2 cellular contexts compared by ENCODE assay signal in the genomic region with DNA sequence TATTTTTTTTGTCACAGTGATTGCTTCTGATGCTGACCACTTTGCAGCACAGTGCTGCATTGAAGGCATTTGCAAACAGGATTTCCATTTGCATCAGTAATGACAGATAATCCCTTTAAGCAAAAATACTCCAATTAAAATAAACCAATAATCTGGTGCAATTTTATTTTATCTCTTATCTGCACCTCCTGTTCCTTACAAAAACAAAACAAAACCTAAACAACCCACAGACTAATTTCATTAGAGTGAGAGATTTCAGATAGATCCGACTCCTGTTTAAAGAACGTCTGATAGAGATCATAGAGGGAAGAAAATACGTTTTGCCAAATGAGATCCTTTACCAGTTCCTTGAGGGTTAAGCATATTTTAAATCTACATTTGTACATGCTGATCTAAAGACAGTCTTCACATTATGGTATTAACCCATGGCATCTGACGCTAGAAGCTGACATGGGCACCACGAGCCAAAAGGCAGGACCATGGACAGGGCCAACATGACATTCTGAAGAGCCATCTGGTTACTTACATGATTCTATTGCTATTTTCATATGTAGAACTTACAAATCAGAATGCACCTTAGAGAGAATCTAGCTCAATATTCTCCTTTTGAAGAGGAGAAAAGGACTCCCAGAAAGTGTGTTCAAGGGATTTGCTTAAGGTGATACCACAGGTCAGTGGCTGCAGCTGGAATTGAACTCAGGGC.
TF ChIP-seq lines count a peak whose summit lies in the region.

No MANE protein-coding gene starts in this region.

TF ChIP-seq in IMR-90, 13 proteins besides CTCF, POLR2A, EP300 and RAD21 (continued from another document):
- TF ChIP-seq, protein P1, sequence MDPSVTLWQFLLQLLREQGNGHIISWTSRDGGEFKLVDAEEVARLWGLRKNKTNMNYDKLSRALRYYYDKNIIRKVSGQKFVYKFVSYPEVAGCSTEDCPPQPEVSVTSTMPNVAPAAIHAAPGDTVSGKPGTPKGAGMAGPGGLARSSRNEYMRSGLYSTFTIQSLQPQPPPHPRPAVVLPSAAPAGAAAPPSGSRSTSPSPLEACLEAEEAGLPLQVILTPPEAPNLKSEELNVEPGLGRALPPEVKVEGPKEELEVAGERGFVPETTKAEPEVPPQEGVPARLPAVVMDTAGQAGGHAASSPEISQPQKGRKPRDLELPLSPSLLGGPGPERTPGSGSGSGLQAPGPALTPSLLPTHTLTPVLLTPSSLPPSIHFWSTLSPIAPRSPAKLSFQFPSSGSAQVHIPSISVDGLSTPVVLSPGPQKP (IDR thresholded peaks at IDR 0.05; ENCODE audit: borderline replicate concordance, low read depth, low read length), result no peak
- peak; percentile 39; the same call in 1 of the 2 replicates for TF ChIP-seq MXI1 (IDR thresholded peaks at IDR 0.05; ENCODE audit: borderline replicate concordance, low read depth, low read length)
- TF ChIP-seq RCOR1 (IDR thresholded peaks at IDR 0.05; ENCODE audit: insufficient replicate concordance, low read length), result no peak

TF ChIP-seq in SK-N-SH treated with all-trans-retinoic acid at 6 μM for 48 hours, 23 proteins besides CTCF, POLR2A, EP300 and RAD21 (continued from another document):
- TF ChIP-seq, protein P2, sequence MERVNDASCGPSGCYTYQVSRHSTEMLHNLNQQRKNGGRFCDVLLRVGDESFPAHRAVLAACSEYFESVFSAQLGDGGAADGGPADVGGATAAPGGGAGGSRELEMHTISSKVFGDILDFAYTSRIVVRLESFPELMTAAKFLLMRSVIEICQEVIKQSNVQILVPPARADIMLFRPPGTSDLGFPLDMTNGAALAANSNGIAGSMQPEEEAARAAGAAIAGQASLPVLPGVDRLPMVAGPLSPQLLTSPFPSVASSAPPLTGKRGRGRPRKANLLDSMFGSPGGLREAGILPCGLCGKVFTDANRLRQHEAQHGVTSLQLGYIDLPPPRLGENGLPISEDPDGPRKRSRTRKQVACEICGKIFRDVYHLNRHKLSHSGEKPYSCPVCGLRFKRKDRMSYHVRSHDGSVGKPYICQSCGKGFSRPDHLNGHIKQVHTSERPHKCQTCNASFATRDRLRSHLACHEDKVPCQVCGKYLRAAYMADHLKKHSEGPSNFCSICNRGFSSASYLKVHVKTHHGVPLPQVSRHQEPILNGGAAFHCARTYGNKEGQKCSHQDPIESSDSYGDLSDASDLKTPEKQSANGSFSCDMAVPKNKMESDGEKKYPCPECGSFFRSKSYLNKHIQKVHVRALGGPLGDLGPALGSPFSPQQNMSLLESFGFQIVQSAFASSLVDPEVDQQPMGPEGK (CRISPR knock-in tag; IDR thresholded peaks at IDR 0.05; ENCODE audit: borderline replicate concordance), result no peak
- TF ChIP-seq ZC3H10 (CRISPR knock-in tag; IDR thresholded peaks at IDR 0.05) (no peak), GLIS3 (CRISPR knock-in tag; IDR thresholded peaks at IDR 0.05) (no peak), BACH2 (CRISPR knock-in tag; IDR thresholded peaks at IDR 0.05; ENCODE audit: borderline replicate concordance) (no peak), SNAI2 (CRISPR knock-in tag; IDR thresholded peaks at IDR 0.05) (peak; percentile 96), ZNF565 (CRISPR knock-in tag; conservative IDR thresholded peaks at IDR 0.05; ENCODE audit: low read depth) (no peak), ISL1 (CRISPR knock-in tag; IDR thresholded peaks at IDR 0.05) (peak; percentile 35; the same call in 1 of the 2 replicates), ZNF8 (CRISPR knock-in tag; IDR thresholded peaks at IDR 0.05) (peak; percentile 58), CSDC2 (CRISPR knock-in tag; IDR thresholded peaks at IDR 0.05) (peak; percentile 90; the same call in 1 of the 2 replicates), PPARA (CRISPR knock-in tag; IDR thresholded peaks at IDR 0.05; ENCODE audit: borderline replicate concordance) (no peak), RARB (CRISPR knock-in tag; IDR thresholded peaks at IDR 0.05) (no peak), ARNTL (CRISPR knock-in tag; IDR thresholded peaks at IDR 0.05; ENCODE audit: borderline replicate concordance, low read depth) (no peak), ZNF70 (CRISPR knock-in tag; IDR thresholded peaks at IDR 0.05) (no peak)
- TF ChIP-seq, protein P3, sequence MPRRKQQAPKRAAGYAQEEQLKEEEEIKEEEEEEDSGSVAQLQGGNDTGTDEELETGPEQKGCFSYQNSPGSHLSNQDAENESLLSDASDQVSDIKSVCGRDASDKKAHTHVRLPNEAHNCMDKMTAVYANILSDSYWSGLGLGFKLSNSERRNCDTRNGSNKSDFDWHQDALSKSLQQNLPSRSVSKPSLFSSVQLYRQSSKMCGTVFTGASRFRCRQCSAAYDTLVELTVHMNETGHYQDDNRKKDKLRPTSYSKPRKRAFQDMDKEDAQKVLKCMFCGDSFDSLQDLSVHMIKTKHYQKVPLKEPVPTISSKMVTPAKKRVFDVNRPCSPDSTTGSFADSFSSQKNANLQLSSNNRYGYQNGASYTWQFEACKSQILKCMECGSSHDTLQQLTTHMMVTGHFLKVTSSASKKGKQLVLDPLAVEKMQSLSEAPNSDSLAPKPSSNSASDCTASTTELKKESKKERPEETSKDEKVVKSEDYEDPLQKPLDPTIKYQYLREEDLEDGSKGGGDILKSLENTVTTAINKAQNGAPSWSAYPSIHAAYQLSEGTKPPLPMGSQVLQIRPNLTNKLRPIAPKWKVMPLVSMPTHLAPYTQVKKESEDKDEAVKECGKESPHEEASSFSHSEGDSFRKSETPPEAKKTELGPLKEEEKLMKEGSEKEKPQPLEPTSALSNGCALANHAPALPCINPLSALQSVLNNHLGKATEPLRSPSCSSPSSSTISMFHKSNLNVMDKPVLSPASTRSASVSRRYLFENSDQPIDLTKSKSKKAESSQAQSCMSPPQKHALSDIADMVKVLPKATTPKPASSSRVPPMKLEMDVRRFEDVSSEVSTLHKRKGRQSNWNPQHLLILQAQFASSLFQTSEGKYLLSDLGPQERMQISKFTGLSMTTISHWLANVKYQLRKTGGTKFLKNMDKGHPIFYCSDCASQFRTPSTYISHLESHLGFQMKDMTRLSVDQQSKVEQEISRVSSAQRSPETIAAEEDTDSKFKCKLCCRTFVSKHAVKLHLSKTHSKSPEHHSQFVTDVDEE (CRISPR knock-in tag; IDR thresholded peaks at IDR 0.05), result peak; percentile 82
- TF ChIP-seq, protein P4, sequence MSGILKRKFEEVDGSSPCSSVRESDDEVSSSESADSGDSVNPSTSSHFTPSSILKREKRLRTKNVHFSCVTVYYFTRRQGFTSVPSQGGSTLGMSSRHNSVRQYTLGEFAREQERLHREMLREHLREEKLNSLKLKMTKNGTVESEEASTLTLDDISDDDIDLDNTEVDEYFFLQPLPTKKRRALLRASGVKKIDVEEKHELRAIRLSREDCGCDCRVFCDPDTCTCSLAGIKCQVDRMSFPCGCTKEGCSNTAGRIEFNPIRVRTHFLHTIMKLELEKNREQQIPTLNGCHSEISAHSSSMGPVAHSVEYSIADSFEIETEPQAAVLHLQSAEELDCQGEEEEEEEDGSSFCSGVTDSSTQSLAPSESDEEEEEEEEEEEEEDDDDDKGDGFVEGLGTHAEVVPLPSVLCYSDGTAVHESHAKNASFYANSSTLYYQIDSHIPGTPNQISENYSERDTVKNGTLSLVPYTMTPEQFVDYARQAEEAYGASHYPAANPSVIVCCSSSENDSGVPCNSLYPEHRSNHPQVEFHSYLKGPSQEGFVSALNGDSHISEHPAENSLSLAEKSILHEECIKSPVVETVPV (CRISPR knock-in tag; IDR thresholded peaks at IDR 0.05), result peak; percentile 76; the same call in 1 of the 2 replicates
- TF ChIP-seq, protein P5, sequence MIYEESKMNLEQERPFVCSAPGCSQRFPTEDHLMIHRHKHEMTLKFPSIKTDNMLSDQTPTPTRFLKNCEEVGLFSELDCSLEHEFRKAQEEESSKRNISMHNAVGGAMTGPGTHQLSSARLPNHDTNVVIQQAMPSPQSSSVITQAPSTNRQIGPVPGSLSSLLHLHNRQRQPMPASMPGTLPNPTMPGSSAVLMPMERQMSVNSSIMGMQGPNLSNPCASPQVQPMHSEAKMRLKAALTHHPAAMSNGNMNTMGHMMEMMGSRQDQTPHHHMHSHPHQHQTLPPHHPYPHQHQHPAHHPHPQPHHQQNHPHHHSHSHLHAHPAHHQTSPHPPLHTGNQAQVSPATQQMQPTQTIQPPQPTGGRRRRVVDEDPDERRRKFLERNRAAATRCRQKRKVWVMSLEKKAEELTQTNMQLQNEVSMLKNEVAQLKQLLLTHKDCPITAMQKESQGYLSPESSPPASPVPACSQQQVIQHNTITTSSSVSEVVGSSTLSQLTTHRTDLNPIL (CRISPR knock-in tag; IDR thresholded peaks at IDR 0.05; ENCODE audit: low read depth), result no peak
